ENCODE assay signal across 21 cellular contexts in genomic region chr2:232999354-232999753, GRCh38. TPM values are rescaled to one million over a fixed set of nuclear protein-coding genes. Genes with fewer than 3 reads are reported as not detected.
A peak's percentile ranks its signal among the peaks of the same experiment; 100 is the strongest.
DNase-seq lines count a peak whose midpoint lies in the region; ATAC-seq and TF ChIP-seq lines count a peak whose summit lies in the region.
"Had no signal": no experiment of that assay in that cellular context is flagged by ENCODE, and none has a peak within 500 bp of the region (broad histone marks: within the 10 kb centered on the region; RNA-seq: fewer than 3 reads in every experiment).

No MANE protein-coding gene starts in this region.

- peaks cover 9% of the 10 kb centered on the region for H3K27me3 Mint-ChIP-seq in neural progenitor cell (ENCODE audit: insufficient read depth, low read depth)
- H3K27me3 Mint-ChIP-seq: activated naive CD8-positive, alpha-beta T cell treated with anti-CD3 and anti-CD28 coated beads for 36 hours had no signal

- H3K4me1 ChIP-seq in neural progenitor cell: no peaks in the 10 kb centered on the region
- H3K4me1 ChIP-seq: breast epithelium, right atrium auricular region, tibial nerve had no signal

- H3K4me3 ChIP-seq in GM12865 (ENCODE audit: low read depth, low read length) (no peak overlapping the region), epithelial cell of esophagus (ENCODE audit: low read length) (no peak overlapping the region), neural progenitor cell (no peak overlapping the region)
- H3K4me3 ChIP-seq: breast epithelium, right atrium auricular region, tibial nerve had no signal

- H3K9ac ChIP-seq in neural progenitor cell: no peak overlapping the region

- DNase-seq in GM12865 (ENCODE audit: low read depth) (peak; percentile 9), NAMALWA (ENCODE audit: low spot score) (peak; percentile 27), epithelial cell of esophagus (ENCODE audit: low read depth) (peak; percentile 7), neural progenitor cell (ENCODE audit: low spot score) (peak; percentile 46), GOT3 (lab: John Stamatoyannopoulos, UW) (no peak), T-helper 9 cell (no peak)
- DNase-seq: activated naive CD8-positive, alpha-beta T cell treated with anti-CD3 and anti-CD28 coated beads for 36 hours; COR-L47; GF-D8; hippocampal formation; IMR-90; left cardiac atrium; naive thymus-derived CD8-positive, alpha-beta T cell; NCI-H345; stimulated activated CD4-positive, alpha-beta T cell treated with anti-CD3 and anti-CD28 coated beads, Interleukin-4, amount 100 ng/mL, for 24 hours; T-helper 2 cell had no signal

- no peak overlapping the region for H3K27ac ChIP-seq in neural progenitor cell
- H3K27ac ChIP-seq: breast epithelium, right atrium auricular region, tibial nerve had no signal

- peaks cover 10% of the 10 kb centered on the region for H3K4me1 Mint-ChIP-seq in neural progenitor cell
- H3K4me1 Mint-ChIP-seq: activated naive CD8-positive, alpha-beta T cell treated with anti-CD3 and anti-CD28 coated beads for 36 hours had no signal

- no peaks in the 10 kb centered on the region for H3K27me3 ChIP-seq in neural progenitor cell
- H3K27me3 ChIP-seq: breast epithelium, right atrium auricular region, tibial nerve had no signal

- no peaks in the 10 kb centered on the region for H3K9me3 Mint-ChIP-seq in neural progenitor cell
- H3K9me3 Mint-ChIP-seq: activated naive CD8-positive, alpha-beta T cell treated with anti-CD3 and anti-CD28 coated beads for 36 hours; naive thymus-derived CD8-positive, alpha-beta T cell had no signal

- H3K27ac Mint-ChIP-seq in neural progenitor cell: no peak overlapping the region
- H3K27ac Mint-ChIP-seq: activated naive CD8-positive, alpha-beta T cell treated with anti-CD3 and anti-CD28 coated beads for 36 hours had no signal

- no peaks in the 10 kb centered on the region for H3K36me3 ChIP-seq in neural progenitor cell
- H3K36me3 ChIP-seq: breast epithelium, right atrium auricular region, tibial nerve had no signal

- no peak overlapping the region for H3K4me3 Mint-ChIP-seq in neural progenitor cell
- H3K4me3 Mint-ChIP-seq: activated naive CD8-positive, alpha-beta T cell treated with anti-CD3 and anti-CD28 coated beads for 36 hours; naive thymus-derived CD8-positive, alpha-beta T cell had no signal

- H3K36me3 Mint-ChIP-seq in neural progenitor cell: no peaks in the 10 kb centered on the region
- H3K36me3 Mint-ChIP-seq: activated naive CD8-positive, alpha-beta T cell treated with anti-CD3 and anti-CD28 coated beads for 36 hours; naive thymus-derived CD8-positive, alpha-beta T cell had no signal

- no peak for TF ChIP-seq CTCF in GM12865 (IDR thresholded peaks at IDR 0.05; ENCODE audit: insufficient read depth, low read depth, low read length, missing control alignments)
- no peak for TF ChIP-seq CTCF in epithelial cell of esophagus (IDR thresholded peaks at IDR 0.05; ENCODE audit: insufficient read depth, low read depth, low read length, missing control alignments)
- peak; percentile 38 for TF ChIP-seq CTCF in neural progenitor cell (IDR thresholded peaks at IDR 0.05)

- no peak for ATAC-seq in GM18870 (IDR thresholded peaks at IDR 0.05; ENCODE audit: unreplicated experiment)
- ATAC-seq in HG03095 (IDR thresholded peaks at IDR 0.05; ENCODE audit: unreplicated experiment): no peak
- ATAC-seq: left cardiac atrium; naive thymus-derived CD8-positive, alpha-beta T cell had no signal

- H3K4me2 ChIP-seq in neural progenitor cell: no peak overlapping the region

- no peaks in the 10 kb centered on the region for H3K79me2 ChIP-seq in neural progenitor cell (ENCODE audit: low read depth)

- H3K9me3 ChIP-seq in neural progenitor cell (ENCODE audit: low read depth): no peaks in the 10 kb centered on the region
- H3K9me3 ChIP-seq: breast epithelium, right atrium auricular region, tibial nerve had no signal

- no peaks in the 10 kb centered on the region for H3F3A ChIP-seq in neural progenitor cell (ENCODE audit: low read depth)

- no peaks in the 10 kb centered on the region for H4K20me1 ChIP-seq in neural progenitor cell (ENCODE audit: low read depth)

- no peak overlapping the region for H2AFZ ChIP-seq in neural progenitor cell (replicated peaks)

RNA-seq across cellular contexts. Expression of gene NGEF, which starts 13.7 kb away (rescaled TPM):
- total RNA-seq in neural progenitor cell (ENCODE audit: low replicate concordance): 3.2 and 4.3 TPM in 2 replicates
- total RNA-seq: activated naive CD8-positive, alpha-beta T cell treated with anti-CD3 and anti-CD28 coated beads for 36 hours; naive thymus-derived CD8-positive, alpha-beta T cell had no signal

RNA-seq across cellular contexts. Expression of gene NEU2, which starts 33.1 kb away (rescaled TPM):
- total RNA-seq in neural progenitor cell (ENCODE audit: low replicate concordance): not detected in 2 replicates
- total RNA-seq: activated naive CD8-positive, alpha-beta T cell treated with anti-CD3 and anti-CD28 coated beads for 36 hours; breast epithelium; IMR-90; left cardiac atrium; naive thymus-derived CD8-positive, alpha-beta T cell; right atrium auricular region; tibial nerve had no signal

Comparison
In these comparisons a context has a peak if more than half of its experiments do, and no peak if none do; other contexts are left out.
1. DNase-seq: peak in GM12865 (single experiment), NAMALWA (single experiment), epithelial cell of esophagus (single experiment) and neural progenitor cell (single experiment); none in GOT3 (single experiment) and T-helper 9 cell (single experiment).